ENCODE assay signal across 15 cellular contexts in genomic region chr16:52548261-52549010, GRCh38. TPM values are rescaled to one million over a fixed set of nuclear protein-coding genes. Genes with fewer than 3 reads are reported as not detected.
DNase-seq lines count a peak whose midpoint lies in the region; ATAC-seq, FAIRE-seq and TF ChIP-seq lines count a peak whose summit lies in the region.
"Had no signal": no experiment of that assay in that cellular context is flagged by ENCODE, and none has a peak within 500 bp of the region (broad histone marks: within the 10 kb centered on the region; RNA-seq: fewer than 3 reads in every experiment).

No MANE protein-coding gene starts in this region.

- peaks cover 8% of the 10 kb centered on the region; the same call in 1 of the 2 replicates for H3K79me2 ChIP-seq in H9 (ENCODE audit: insufficient read depth, low read length)

- no peaks in the 10 kb centered on the region for H3K9me3 Mint-ChIP-seq in H9
- peaks cover 0 to 5% (median 2%) of the 10 kb centered on the region in 9 donors for H3K9me3 Mint-ChIP-seq in naive thymus-derived CD8-positive, alpha-beta T cell
- H3K9me3 Mint-ChIP-seq: activated B cell treated with CpG ODN at 0.5 μM for 24 hours had no signal

- H2BK120ac ChIP-seq in H9 (ENCODE audit: low read depth, low read length, poor library complexity, severe bottlenecking): no peak overlapping the region

- no peak overlapping the region for H2BK15ac ChIP-seq in H9 (ENCODE audit: low read depth, low read length)

- H3K18ac ChIP-seq in H9 (ENCODE audit: insufficient read length, low read depth, low read length): no peak overlapping the region

- peaks cover 57 to 62% of the 10 kb centered on the region in 2 experiments for H3K4me1 Mint-ChIP-seq in H9
- H3K4me1 Mint-ChIP-seq in naive thymus-derived CD8-positive, alpha-beta T cell: peaks cover 6 to 15% (median 8%) of the 10 kb centered on the region in 4 donors

- H3K14ac ChIP-seq in H9 (ENCODE audit: insufficient read depth, low read length): no peak overlapping the region

- no peak overlapping the region for H3K56ac ChIP-seq in H9 (ENCODE audit: insufficient read length, low read depth, low read length)

- no peak overlapping the region for H4K8ac ChIP-seq in H9 (replicated peaks; ENCODE audit: insufficient read length, low read depth, low read length)

- ATAC-seq in naive thymus-derived CD8-positive, alpha-beta T cell: no peak
- no peak for ATAC-seq in HG03354 (IDR thresholded peaks at IDR 0.05; ENCODE audit: poor library complexity, severe bottlenecking, unreplicated experiment)
- ATAC-seq: K562 had no signal

- POLR2A ChIA-PET in naive thymus-derived CD8-positive, alpha-beta T cell (lab: Charles Lee): no interaction called here

- H3K4ac ChIP-seq in H9 (ENCODE audit: low read depth, low read length): no peak overlapping the region

- H3K27ac ChIP-seq in H9 (ENCODE audit: insufficient read length, low read depth, low read length) (no peak overlapping the region), kidney (ENCODE audit: low read depth in 2 of 2, low read length in 2 of 2) (peak overlapping the region; percentile 70 to 77), vagina (no peak overlapping the region)
- H3K27ac ChIP-seq: cardiac muscle cell had no signal

- intact Hi-C loops in kidney (cut with DNase I): no loop called here
- intact Hi-C loops in vagina (cut with DNase I): no loop called here

- H4K5ac ChIP-seq in H9 (ENCODE audit: insufficient read length, low read depth, low read length): no peak overlapping the region

- no peak for FAIRE-seq in kidney (lab: Jason Lieb, UNC)
- no peak for FAIRE-seq in GM12892 (lab: Jason Lieb, UNC)
- FAIRE-seq: K562 had no signal

- H3K23me2 ChIP-seq in H9 (ENCODE audit: insufficient read length, low read depth, low read length, poor library complexity, severe bottlenecking): peaks cover 17% of the 10 kb centered on the region

- no peak overlapping the region for H2AFZ ChIP-seq in H9 (ENCODE audit: low read length)

- no peak overlapping the region for H4K91ac ChIP-seq in H9 (ENCODE audit: insufficient read length, low read depth, low read length)

- H3K9me3 ChIP-seq in H9 (ENCODE audit: control insufficient read depth, low read depth, low read length) (no peaks in the 10 kb centered on the region), kidney (ENCODE audit: control insufficient read depth in 1 of 2, low read length in 2 of 2) (no peaks in the 10 kb centered on the region), vagina (no peaks in the 10 kb centered on the region)

- no peak for TF ChIP-seq POLR2A in vagina (IDR thresholded peaks at IDR 0.05)
- TF ChIP-seq POLR2A in GM12892 (IDR thresholded peaks at IDR 0.05; ENCODE audit: low read depth, low read length): no peak

- no peak overlapping the region for H2AK5ac ChIP-seq in H9 (ENCODE audit: insufficient read length, low read length)

- no peaks in the 10 kb centered on the region for H3K36me3 ChIP-seq in kidney (ENCODE audit: control insufficient read depth in 1 of 2, insufficient read depth in 2 of 2, low read length in 2 of 2)
- no peaks in the 10 kb centered on the region for H3K36me3 ChIP-seq in vagina
- H3K36me3 ChIP-seq: cardiac muscle cell had no signal

- TF ChIP-seq CTCF in H9 (conservative IDR thresholded peaks at IDR 0.05): no peak
- no peak for TF ChIP-seq CTCF in kidney (IDR thresholded peaks at IDR 0.05; ENCODE audit: borderline replicate concordance, extremely low read depth, insufficient read depth)
- TF ChIP-seq CTCF in vagina (IDR thresholded peaks at IDR 0.05): no peak

- H2BK12ac ChIP-seq in H9 (ENCODE audit: insufficient read length, low read depth, low read length): no peak overlapping the region

- WGBS in H9 (ENCODE audit: extremely low coverage, insufficient read length, low lambda C conversion rate): no CpG with 5 or more reads among the region's 10 CpGs

- peak overlapping the region; percentile 84 to 94 for H3K4me3 Mint-ChIP-seq in H9
- peak overlapping the region in 1 of 10 donors; percentile 63 for H3K4me3 Mint-ChIP-seq in naive thymus-derived CD8-positive, alpha-beta T cell
- H3K4me3 Mint-ChIP-seq: activated B cell treated with CpG ODN at 0.5 μM for 24 hours; activated naive CD4-positive, alpha-beta T cell treated with anti-CD3 and anti-CD28 coated beads, Interleukin-2, amount 50 U/mL, for 24 hours had no signal

- H3K4me3 ChIP-seq in kidney (ENCODE audit: low read length in 2 of 2) (peak overlapping the region; percentile 46 to 48), vagina (no peak overlapping the region)
- H3K4me3 ChIP-seq: cardiac muscle cell, K562 had no signal

- H3K4me2 ChIP-seq in H9 (ENCODE audit: insufficient read depth, insufficient read length, low read length): peak overlapping the region; percentile 79

- no peak overlapping the region for H3K23ac ChIP-seq in H9 (ENCODE audit: insufficient read length, low read depth, low read length)

- H3K27me3 ChIP-seq in H9 (ENCODE audit: insufficient read depth, low read length) (peaks cover 12% of the 10 kb centered on the region; the same call in 1 of the 2 replicates), vagina (no peaks in the 10 kb centered on the region)

- H3K27me3 Mint-ChIP-seq in H9 (ENCODE audit: low read depth): peaks cover 58% of the 10 kb centered on the region
- H3K27me3 Mint-ChIP-seq in naive thymus-derived CD8-positive, alpha-beta T cell: peaks cover 25 to 68% (median 41%) of the 10 kb centered on the region in 5 donors

- peak overlapping the region in 1 of 3 experiments; percentile 96; a peak in 3 of 7 replicates for H3K27ac Mint-ChIP-seq in H9
- H3K27ac Mint-ChIP-seq in naive thymus-derived CD8-positive, alpha-beta T cell: no peak overlapping the region
- H3K27ac Mint-ChIP-seq: activated B cell treated with CpG ODN at 0.5 μM for 24 hours; activated naive CD4-positive, alpha-beta T cell treated with anti-CD3 and anti-CD28 coated beads, Interleukin-2, amount 50 U/mL, for 24 hours had no signal

- no peak overlapping the region for H3K9ac ChIP-seq in H9 (ENCODE audit: extremely low read depth, insufficient read length, low read length)
- H3K9ac ChIP-seq in kidney (ENCODE audit: low read length in 2 of 2): peak overlapping the region in 1 of 2 donors; percentile 28

- no peaks in the 10 kb centered on the region for H3K79me1 ChIP-seq in H9 (ENCODE audit: insufficient read depth, low read depth, low read length, poor library complexity, severe bottlenecking)

- H3T11ph ChIP-seq in H9 (ENCODE audit: low read length): no peak overlapping the region

- H2BK5ac ChIP-seq in H9 (ENCODE audit: insufficient read length, low read length): no peak overlapping the region

- H3K4me1 ChIP-seq in H9 (ENCODE audit: insufficient read depth, low read length) (peaks cover 5% of the 10 kb centered on the region; the same call in 1 of the 2 replicates), kidney (ENCODE audit: control insufficient read depth in 1 of 2, insufficient read depth in 1 of 2, low read depth in 1 of 2, low read length in 2 of 2) (peaks cover 0 to 2% of the 10 kb centered on the region in 2 donors), vagina (peaks cover 20% of the 10 kb centered on the region)

- H4K20me1 ChIP-seq in H9 (ENCODE audit: control insufficient read depth, insufficient read depth, insufficient read length): no peaks in the 10 kb centered on the region

- H3K36me3 Mint-ChIP-seq in H9 (ENCODE audit: insufficient read depth in 1 of 3, low read depth in 3 of 3): peaks cover 0 to 2% (median 0%) of the 10 kb centered on the region in 3 experiments; a peak in 3 of 7 replicates
- H3K36me3 Mint-ChIP-seq in naive thymus-derived CD8-positive, alpha-beta T cell: peaks cover 0 to 5% (median 4%) of the 10 kb centered on the region in 3 donors
- H3K36me3 Mint-ChIP-seq: activated naive CD4-positive, alpha-beta T cell treated with anti-CD3 and anti-CD28 coated beads, Interleukin-2, amount 50 U/mL, for 24 hours had no signal

- DNase-seq in DMS79 (lab: John Stamatoyannopoulos, UW): peak; percentile 51
- DNase-seq in H9: peak; percentile 50
- peak; percentile 61 for DNase-seq in NCI-H69 (lab: John Stamatoyannopoulos, UW)
- DNase-seq in kidney: no peak
- DNase-seq in vagina (ENCODE audit: extremely low spot score in 2 of 2): no peak
- no peak for DNase-seq in naive thymus-derived CD8-positive, alpha-beta T cell
- DNase-seq in GM12892 (ENCODE audit: insufficient read length): no peak
- DNase-seq: activated B cell treated with CpG ODN at 0.5 μM for 24 hours; NCI-H1105; stimulated activated CD4-positive, alpha-beta T cell treated with anti-CD3 and anti-CD28 coated beads, Interleukin-12 subunit alpha, Interleukin-12 subunit beta, amount 100 ng/mL, for 4 hours had no signal

- H2BK20ac ChIP-seq in H9 (ENCODE audit: low read depth, low read length, poor library complexity, severe bottlenecking): no peak overlapping the region

RNA-seq across cellular contexts. Expression of gene TOX3, which starts 1.5 kb away (rescaled TPM):
- total RNA-seq in H9 (2021) (18.2 and 20.2 TPM in 2 replicates), kidney (16.2 TPM), vagina (1.2 TPM)
- 8.7 TPM for polyA plus RNA-seq in kidney (ENCODE audit: insufficient read depth, low read depth, low replicate concordance)
- total RNA-seq in naive thymus-derived CD8-positive, alpha-beta T cell: not detected
- not detected for polyA plus RNA-seq in naive thymus-derived CD8-positive, alpha-beta T cell
- polyA plus RNA-seq in GM12892 (2012; ENCODE audit: missing spikeins): not detected
- total RNA-seq: activated B cell treated with CpG ODN at 0.5 μM for 24 hours, K562, posterior vena cava had no signal
- polyA plus RNA-seq: K562 had no signal

Comparison
In these comparisons a context has a peak if more than half of its experiments do, and no peak if none do; other contexts are left out.
1. DNase-seq: peak in DMS79 (single experiment), H9 (single experiment) and NCI-H69 (single experiment); none in kidney (single experiment), vagina (0 of 2), naive thymus-derived CD8-positive, alpha-beta T cell (0 of 10) and GM12892 (single experiment).
2. H3K27ac ChIP-seq: peak in kidney (2 of 2); none in H9 (single experiment) and vagina (single experiment).
3. H3K4me3 ChIP-seq: peak in kidney (2 of 2); none in vagina (0 of 2).